ENCODE assay signal across 16 cellular contexts in genomic region chr3:130582457-130583155, GRCh38.
DNase-seq lines count a peak whose midpoint lies in the region; ATAC-seq and TF ChIP-seq lines count a peak whose summit lies in the region.
"Had no signal": no experiment of that assay in that cellular context is flagged by ENCODE, and none has a peak within 500 bp of the region (broad histone marks: within the 10 kb centered on the region; RNA-seq: fewer than 3 reads in every experiment).

No MANE protein-coding gene starts in this region.

- no peak overlapping the region for H3K18ac ChIP-seq in mesenchymal stem cell (ENCODE audit: low read depth in 1 of 2, low read length in 2 of 2)

- H3K23ac ChIP-seq in mesenchymal stem cell (ENCODE audit: low read length in 2 of 2), result no peak overlapping the region

- intact Hi-C loops in left ventricle myocardium superior (cut with micrococcal nuclease), result no loop called here

- no peak overlapping the region for H3K9ac ChIP-seq in mesenchymal stem cell (ENCODE audit: low read length)

- no peak for DNase-seq in left ventricle myocardium superior
- DNase-seq in erythroblast (lab: John Stamatoyannopoulos, UW), result no peak
- no peak for DNase-seq in H7
- no peak for DNase-seq in mesenchymal stem cell
- no peak for DNase-seq in ecto neural progenitor cell (ENCODE audit: low spot score)
- DNase-seq: body of pancreas, EL, hippocampal formation, IMR-90, NCI-H187 treated with DMSO at 0.1 percent for 48 hours, pancreas had no signal

- H4K91ac ChIP-seq in mesenchymal stem cell (ENCODE audit: low read length), result no peak overlapping the region

- peak; percentile 79 for ATAC-seq in GM18505 (IDR thresholded peaks at IDR 0.05; ENCODE audit: unreplicated experiment)
- peak; percentile 53 for ATAC-seq in GM21447 (IDR thresholded peaks at IDR 0.05; ENCODE audit: unreplicated experiment)
- peak; percentile 83 for ATAC-seq in HG03060 (IDR thresholded peaks at IDR 0.05; ENCODE audit: low read depth, unreplicated experiment)
- peak; percentile 90 for ATAC-seq in left ventricle myocardium superior
- ATAC-seq: activated CD4-positive, CD25-positive, alpha-beta regulatory T cell treated with anti-CD3 and anti-CD28 coated beads, Interleukin-2, amount 50 U/mL, for 24 hours; body of pancreas; pancreas had no signal

- no peaks in the 10 kb centered on the region for H3K9me3 ChIP-seq in mesenchymal stem cell (ENCODE audit: control insufficient read depth, low read length)
- H3K9me3 ChIP-seq: body of pancreas, pancreas had no signal

- no peak overlapping the region for H4K8ac ChIP-seq in mesenchymal stem cell (ENCODE audit: low read length)

- H2AFZ ChIP-seq in mesenchymal stem cell (ENCODE audit: low read depth, low read length), result no peak overlapping the region

- H2BK12ac ChIP-seq in mesenchymal stem cell (ENCODE audit: low read length in 2 of 2), result no peak overlapping the region

- H3K4me2 ChIP-seq in mesenchymal stem cell (ENCODE audit: low read length, poor library complexity, severe bottlenecking), result no peak overlapping the region

- H2BK15ac ChIP-seq in mesenchymal stem cell (ENCODE audit: low read depth, poor library complexity, severe bottlenecking), result no peak overlapping the region

- H3K4me1 ChIP-seq in mesenchymal stem cell (ENCODE audit: control insufficient read depth, insufficient read depth, low read depth, low read length), result no peaks in the 10 kb centered on the region
- H3K4me1 ChIP-seq: body of pancreas, pancreas had no signal

- no peak overlapping the region for H2BK5ac ChIP-seq in mesenchymal stem cell (ENCODE audit: low read depth, low read length, poor library complexity, severe bottlenecking)

- no peak overlapping the region for H2BK120ac ChIP-seq in mesenchymal stem cell (ENCODE audit: low read depth, low read length)

- no peak overlapping the region for H2AK5ac ChIP-seq in mesenchymal stem cell (ENCODE audit: low read length, severe bottlenecking)

- no peak for TF ChIP-seq POLR2A in GM18505 (IDR thresholded peaks at IDR 0.05; ENCODE audit: borderline replicate concordance, extremely low read depth, insufficient read depth, insufficient read length)
- TF ChIP-seq POLR2A in erythroblast (IDR thresholded peaks at IDR 0.05; ENCODE audit: low read length), result no peak

- no peak overlapping the region for H3K14ac ChIP-seq in mesenchymal stem cell (ENCODE audit: low read length in 2 of 2)

- H3K4me3 ChIP-seq in H7 (ENCODE audit: insufficient read depth, low read depth, low read length) (no peak overlapping the region), mesenchymal stem cell (ENCODE audit: insufficient read depth in 1 of 2, low read depth in 1 of 2, low read length in 2 of 2) (no peak overlapping the region)
- H3K4me3 ChIP-seq: body of pancreas, pancreas, SK-N-MC had no signal

- H3K27me3 ChIP-seq in H7 (ENCODE audit: control insufficient read depth, insufficient read depth, low read length) (no peaks in the 10 kb centered on the region), mesenchymal stem cell (ENCODE audit: control insufficient read depth in 1 of 2, insufficient read depth in 1 of 2, low read length in 2 of 2) (peaks cover 0 to 4% of the 10 kb centered on the region in 2 experiments)
- H3K27me3 ChIP-seq: body of pancreas, pancreas had no signal

- H3K27ac ChIP-seq in mesenchymal stem cell (ENCODE audit: low read length, poor library complexity, severe bottlenecking), result no peak overlapping the region
- H3K27ac ChIP-seq: body of pancreas, pancreas, SK-N-MC had no signal

- H3K36me3 ChIP-seq in H7 (replicated peaks; ENCODE audit: control insufficient read depth, insufficient read depth, low read length), result no peaks in the 10 kb centered on the region
- H3K36me3 ChIP-seq in mesenchymal stem cell (ENCODE audit: control insufficient read depth in 1 of 2, insufficient read depth in 2 of 2, low read depth in 1 of 2, low read length in 2 of 2), result no peaks in the 10 kb centered on the region
- H3K36me3 ChIP-seq: pancreas had no signal

- H3K4ac ChIP-seq in mesenchymal stem cell (ENCODE audit: low read depth in 1 of 2, low read length in 2 of 2), result no peak overlapping the region

- H3K79me1 ChIP-seq in mesenchymal stem cell (replicated peaks; ENCODE audit: low read length, poor library complexity, severe bottlenecking), result no peaks in the 10 kb centered on the region
